In the genomic region with DNA sequence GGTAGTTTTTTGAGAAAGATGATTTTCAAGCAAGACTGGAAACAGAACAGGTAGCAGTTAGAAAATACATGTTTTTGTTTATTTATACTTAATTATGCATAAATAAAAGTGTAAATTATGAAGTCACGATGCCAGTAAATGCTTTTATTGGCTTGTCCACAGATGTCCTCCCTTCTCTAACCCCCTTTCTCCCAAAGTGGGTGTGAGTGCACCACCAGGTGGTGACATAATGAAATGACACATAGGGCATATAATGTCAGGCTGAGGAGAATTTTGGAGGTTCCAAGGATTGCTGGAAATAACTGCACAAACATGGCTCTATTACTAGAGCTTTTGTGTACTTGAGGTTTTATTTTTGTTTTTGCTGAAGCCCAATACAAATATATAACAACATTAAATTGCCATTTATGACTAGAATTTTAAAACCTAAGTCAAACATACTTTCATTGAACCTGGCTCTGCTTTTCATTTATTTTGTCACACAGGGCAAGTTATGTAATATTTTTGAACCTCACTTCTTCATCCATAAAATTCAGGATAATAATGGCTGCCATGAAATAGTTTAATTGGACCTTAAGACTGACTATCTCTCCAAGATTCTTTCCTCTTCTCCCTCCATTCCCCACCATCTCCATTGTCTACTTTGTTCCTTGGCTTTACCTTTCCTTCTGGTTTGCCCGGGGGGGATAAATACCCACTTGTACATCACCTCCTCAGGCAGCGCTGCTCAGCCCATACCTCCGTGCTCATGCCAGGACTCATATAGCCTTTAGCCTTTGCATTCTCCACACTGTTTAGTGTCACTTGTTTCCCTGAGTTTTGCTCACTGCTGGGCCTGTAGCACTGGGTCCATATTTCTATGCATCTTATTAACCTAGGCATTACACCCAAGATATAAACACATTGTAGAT, we compare ENCODE assay signal across 8 cellular contexts.
DNase-seq lines count a peak whose midpoint lies in the region; ATAC-seq lines count a peak whose summit lies in the region.

No MANE protein-coding gene starts in this region.

- H3K36me3 Mint-ChIP-seq in activated T-helper 2 cell treated with anti-CD3 and anti-CD28 coated beads, Interferon-gamma antibody, Interleukin-2, Interleukin-4, amounts not matched to agents 10 μg/mL and 5 μg/mL and 100 μg/mL, durations not matched to agents 14 hours and 24 hours and 36 hours (ENCODE audit: low read depth): no peaks in the 10 kb centered on the region

- no peak overlapping the region for H3K27ac Mint-ChIP-seq in activated T-helper 2 cell treated with anti-CD3 and anti-CD28 coated beads, Interferon-gamma antibody, Interleukin-2, Interleukin-4, amounts not matched to agents 10 μg/mL and 5 μg/mL and 100 μg/mL, durations not matched to agents 14 hours and 24 hours and 36 hours

- ATAC-seq in GM18868 (IDR thresholded peaks at IDR 0.05; ENCODE audit: unreplicated experiment): peak; percentile 95

- no peak overlapping the region for H3K4me3 Mint-ChIP-seq in activated T-helper 2 cell treated with anti-CD3 and anti-CD28 coated beads, Interferon-gamma antibody, Interleukin-2, Interleukin-4, amounts not matched to agents 10 μg/mL and 5 μg/mL and 100 μg/mL, durations not matched to agents 14 hours and 24 hours and 36 hours (ENCODE audit: low read depth)

- intact Hi-C loops in activated T-helper 2 cell treated with anti-CD3 and anti-CD28 coated beads, Interferon-gamma antibody, Interleukin-2, Interleukin-4, amounts not matched to agents 10 μg/mL and 5 μg/mL and 100 μg/mL, durations not matched to agents 14 hours and 24 hours and 36 hours (cut with micrococcal nuclease): loop anchor here (2.0 kb wide), 1 partner anchor 76 kb away; no protein-coding TSS in a partner anchor

- H3K27me3 Mint-ChIP-seq in activated T-helper 2 cell treated with anti-CD3 and anti-CD28 coated beads, Interferon-gamma antibody, Interleukin-2, Interleukin-4, amounts not matched to agents 10 μg/mL and 5 μg/mL and 100 μg/mL, durations not matched to agents 14 hours and 24 hours and 36 hours (ENCODE audit: low read depth): peaks cover 1% of the 10 kb centered on the region

- no peaks in the 10 kb centered on the region for H3K9me3 Mint-ChIP-seq in activated T-helper 2 cell treated with anti-CD3 and anti-CD28 coated beads, Interferon-gamma antibody, Interleukin-2, Interleukin-4, amounts not matched to agents 10 μg/mL and 5 μg/mL and 100 μg/mL, durations not matched to agents 14 hours and 24 hours and 36 hours

- peak; percentile 82 for DNase-seq in DMS53 (lab: John Stamatoyannopoulos, UW)
- peak; percentile 68 for DNase-seq in HT-29 (ENCODE audit: low spot score)
- DNase-seq in SKM-1 (lab: John Stamatoyannopoulos, UW; ENCODE audit: unreplicated experiment): peak; percentile 5
- DNase-seq in foreskin melanocyte: peak; percentile 60
- DNase-seq in stimulated activated CD4-positive, alpha-beta T cell treated with anti-CD3 and anti-CD28 coated beads, Interleukin-1b, Interleukin-23, amount 100 ng/mL, for 48 hours: peak; percentile 5
- DNase-seq in activated T-helper 2 cell treated with anti-CD3 and anti-CD28 coated beads, Interferon-gamma antibody, Interleukin-2, Interleukin-4, amounts not matched to agents 10 μg/mL and 5 μg/mL and 100 μg/mL, durations not matched to agents 14 hours and 24 hours and 36 hours (ENCODE audit: low spot score): no peak
- DNase-seq in anterior cingulate cortex (lab: John Stamatoyannopoulos, UW): no peak

- H3K4me1 Mint-ChIP-seq in activated T-helper 2 cell treated with anti-CD3 and anti-CD28 coated beads, Interferon-gamma antibody, Interleukin-2, Interleukin-4, amounts not matched to agents 10 μg/mL and 5 μg/mL and 100 μg/mL, durations not matched to agents 14 hours and 24 hours and 36 hours (ENCODE audit: low read depth): no peaks in the 10 kb centered on the region

Comparison
In these comparisons a context has a peak if more than half of its experiments do, and no peak if none do; other contexts are left out.
1. DNase-seq: peak in DMS53 (single experiment), HT-29 (single experiment), SKM-1 (single experiment), foreskin melanocyte (single experiment) and stimulated activated CD4-positive, alpha-beta T cell treated with anti-CD3 and anti-CD28 coated beads, Interleukin-1b, Interleukin-23, amount 100 ng/mL, for 48 hours (single experiment); none in activated T-helper 2 cell treated with anti-CD3 and anti-CD28 coated beads, Interferon-gamma antibody, Interleukin-2, Interleukin-4, amounts not matched to agents 10 μg/mL and 5 μg/mL and 100 μg/mL, durations not matched to agents 14 hours and 24 hours and 36 hours (single experiment) and anterior cingulate cortex (0 of 58).